In genomic region chr19:49073514-49074378, GRCh38 we compare ENCODE assay signal across 10 cellular contexts. TPM values are rescaled to one million over a fixed set of nuclear protein-coding genes. Genes with fewer than 3 reads are reported as not detected.
A peak's percentile ranks its signal among the peaks of the same experiment; 100 is the strongest.
DNase-seq lines count a peak whose midpoint lies in the region; ATAC-seq and TF ChIP-seq lines count a peak whose summit lies in the region.
"Had no signal": no experiment of that assay in that cellular context is flagged by ENCODE, and none has a peak within 500 bp of the region (broad histone marks: within the 10 kb centered on the region; RNA-seq: fewer than 3 reads in every experiment).

No MANE protein-coding gene starts in this region.

- peak; percentile 28; the same call in 1 of the 2 replicates for TF ChIP-seq CTCF in GM12874 (IDR thresholded peaks at IDR 0.05; ENCODE audit: insufficient read depth, low read depth, low read length)
- peak; percentile 54 for TF ChIP-seq CTCF in Panc1 (IDR thresholded peaks at IDR 0.05)
- TF ChIP-seq CTCF in fibroblast of the aortic adventitia (IDR thresholded peaks at IDR 0.05; ENCODE audit: insufficient read depth, low read length), result peak; percentile 26

- POLR2A ChIA-PET in Panc1 (lab: Charles Lee), result no interaction called here

- intact Hi-C loops in Panc1 (cut with micrococcal nuclease; ENCODE audit: unreplicated experiment), result no loop called here

- no peaks in the 10 kb centered on the region for H3K27me3 ChIP-seq in Panc1 (ENCODE audit: control insufficient read depth, insufficient read depth, low read length)

- in situ Hi-C loops in Panc1 (cut with HindIII; ENCODE audit: low pct_unique_long_range_greater_than_20kb, low sequenced_read_pairs), result no loop called here

- no peaks in the 10 kb centered on the region for H3K9me3 ChIP-seq in Panc1 (ENCODE audit: control insufficient read depth, insufficient read depth, low read depth, low read length)

- DNase-seq in 8988T (peak; percentile 75), Panc1 (ENCODE audit: low read depth, low spot score) (no peak), fibroblast of the aortic adventitia (ENCODE audit: low read depth) (no peak), midbrain (lab: John Stamatoyannopoulos, UW) (no peak)
- DNase-seq in activated effector memory CD4-positive, alpha-beta T cell treated with Interleukin-2 at 50 U/mL for 16 hours, result no peak

- H3K27ac ChIP-seq in Panc1 (ENCODE audit: low read length), result no peak overlapping the region

- H3K4me1 ChIP-seq in Panc1 (ENCODE audit: control insufficient read depth, insufficient read depth, low read length), result no peaks in the 10 kb centered on the region

- ATAC-seq in Panc1 (peak; percentile 67), HG03095 (IDR thresholded peaks at IDR 0.05; ENCODE audit: unreplicated experiment) (no peak), GM21423 (IDR thresholded peaks at IDR 0.05; ENCODE audit: unreplicated experiment) (no peak)

- H3K36me3 ChIP-seq in Panc1 (ENCODE audit: control insufficient read depth, insufficient read depth, low read length), result no peaks in the 10 kb centered on the region

- no TSS peak for BruUV-seq in Panc1 (replicated peaks; lab: Mats Ljungman, UMichigan)

- CTCF ChIA-PET in Panc1 (lab: Charles Lee), result interaction anchor here (0.6 to 0.7 kb wide), 2 partner anchors 73 to 140 kb away, joined by 3 read pairs; no protein-coding TSS in a partner anchor

- 0 out of 4 replicates have a peak overlapping the region, but pooled peaks of 1 of the 2 experiments have one; percentile 16 for H3K4me3 ChIP-seq in Panc1 (ENCODE audit: low read depth in 2 of 2, low read length in 2 of 2)
- no peak overlapping the region for H3K4me3 ChIP-seq in fibroblast of the aortic adventitia (ENCODE audit: low read depth, low read length)

RNA-seq across cellular contexts. Expression of gene KCNA7, which starts 1.2 kb away (rescaled TPM):
- total RNA-seq in Panc1 (2021; ENCODE audit: unreplicated experiment) (0.03 TPM), fibroblast of the aortic adventitia (ENCODE audit: low replicate concordance) (not detected in 2 replicates)
- polyA plus RNA-seq in Panc1 (2012; ENCODE audit: insufficient read length), result 0.13 TPM
- total RNA-seq: activated CD8-positive, alpha-beta memory T cell treated with anti-CD3 and anti-CD28 coated beads for 36 hours had no signal
- polyA plus RNA-seq: neural cell had no signal

RNA-seq across cellular contexts. Expression of gene NTF4, which starts 9.1 kb away (rescaled TPM):
- total RNA-seq in Panc1 (2021; ENCODE audit: unreplicated experiment) (0.39 TPM), fibroblast of the aortic adventitia (ENCODE audit: low replicate concordance) (not detected in 2 replicates)
- 0.70 TPM for polyA plus RNA-seq in Panc1 (2012; ENCODE audit: insufficient read length)
- total RNA-seq: activated CD8-positive, alpha-beta memory T cell treated with anti-CD3 and anti-CD28 coated beads for 36 hours had no signal
- polyA plus RNA-seq: neural cell had no signal

RNA-seq across cellular contexts. Expression of gene SNRNP70, which starts 11.5 kb away (rescaled TPM):
- total RNA-seq in Panc1 (2021; ENCODE audit: unreplicated experiment), result 180 TPM
- polyA plus RNA-seq in Panc1 (2012; ENCODE audit: insufficient read length), result 291 TPM
- total RNA-seq in fibroblast of the aortic adventitia (ENCODE audit: low replicate concordance), result 111 and 129 TPM in 2 replicates

RNA-seq across cellular contexts. Expression of gene CGB7, which starts 16.2 kb away (rescaled TPM):
- total RNA-seq in Panc1 (2021; ENCODE audit: unreplicated experiment) (0.95 TPM), fibroblast of the aortic adventitia (ENCODE audit: low replicate concordance) (0.09 TPM in 1 of 2 replicates, not detected in the other)
- 2.1 TPM for polyA plus RNA-seq in Panc1 (2012; ENCODE audit: insufficient read length)
- total RNA-seq: activated CD8-positive, alpha-beta memory T cell treated with anti-CD3 and anti-CD28 coated beads for 36 hours had no signal
- polyA plus RNA-seq: neural cell had no signal

RNA-seq across cellular contexts. Expression of gene CGB8, which starts 24.8 kb away (rescaled TPM):
- total RNA-seq in Panc1 (2021; ENCODE audit: unreplicated experiment), result not detected
- polyA plus RNA-seq in Panc1 (2012; ENCODE audit: insufficient read length), result not detected
- total RNA-seq in fibroblast of the aortic adventitia (ENCODE audit: low replicate concordance), result not detected in 2 replicates
- total RNA-seq: activated CD8-positive, alpha-beta memory T cell treated with anti-CD3 and anti-CD28 coated beads for 36 hours had no signal
- polyA plus RNA-seq: neural cell had no signal
